Comparison of ENCODE assay signal across 29 cellular contexts in genomic region chr11:16966633-16967346, GRCh38. TPM values are rescaled to one million over a fixed set of nuclear protein-coding genes. Genes with fewer than 3 reads are reported as not detected.
DNase-seq lines count a peak whose midpoint lies in the region; ATAC-seq, FAIRE-seq and TF ChIP-seq lines count a peak whose summit lies in the region.
"Had no signal": no experiment of that assay in that cellular context is flagged by ENCODE, and none has a peak within 500 bp of the region (broad histone marks: within the 10 kb centered on the region; RNA-seq: fewer than 3 reads in every experiment).

No MANE protein-coding gene starts in this region.

- H3K9me3 Mint-ChIP-seq in Calu3 (ENCODE audit: low read depth, unreplicated experiment) (no peaks in the 10 kb centered on the region), progenitor cell of endocrine pancreas (ENCODE audit: low read depth) (no peaks in the 10 kb centered on the region)
- H3K9me3 Mint-ChIP-seq in activated CD4-positive, alpha-beta T cell treated with anti-CD3 and anti-CD28 coated beads for 36 hours (ENCODE audit: low read depth): no peaks in the 10 kb centered on the region
- H3K9me3 Mint-ChIP-seq: activated CD4-positive, alpha-beta T cell treated with anti-CD3 and anti-CD28 coated beads, Interleukin-2, amount 10 ng/mL, durations not matched to agents 24 days and 14 days; activated T-helper 1 cell treated with anti-CD3 and anti-CD28 coated beads, Interleukin-12 subunit alpha, Interleukin-12 subunit beta, Interleukin-2, Interleukin-4 antibody, amounts not matched to agents 30 ng/mL and 10 ng/mL and 1 ng/mL, durations not matched to agents 14 hours and 24 hours and 36 hours; natural killer cell had no signal

- POLR2A ChIA-PET in activated CD4-positive, alpha-beta T cell treated with anti-CD3 and anti-CD28 coated beads for 36 hours (lab: Charles Lee): no interaction called here

- H3K4me3 Mint-ChIP-seq in Calu3 (ENCODE audit: low read depth, unreplicated experiment) (peak overlapping the region; percentile 33), progenitor cell of endocrine pancreas (ENCODE audit: low read depth) (no peak overlapping the region)
- no peak overlapping the region for H3K4me3 Mint-ChIP-seq in activated CD4-positive, alpha-beta T cell treated with anti-CD3 and anti-CD28 coated beads for 36 hours
- H3K4me3 Mint-ChIP-seq: activated CD4-positive, alpha-beta T cell treated with anti-CD3 and anti-CD28 coated beads, Interleukin-2, amount 10 ng/mL, durations not matched to agents 24 days and 14 days; activated T-helper 1 cell treated with anti-CD3 and anti-CD28 coated beads, Interleukin-12 subunit alpha, Interleukin-12 subunit beta, Interleukin-2, Interleukin-4 antibody, amounts not matched to agents 30 ng/mL and 10 ng/mL and 1 ng/mL, durations not matched to agents 14 hours and 24 hours and 36 hours; natural killer cell had no signal

- peaks cover 72% of the 10 kb centered on the region for H3K4me1 Mint-ChIP-seq in Calu3 (ENCODE audit: low read depth, unreplicated experiment)
- peaks cover 29% of the 10 kb centered on the region for H3K4me1 Mint-ChIP-seq in progenitor cell of endocrine pancreas (ENCODE audit: low read depth)
- peaks cover 10% of the 10 kb centered on the region for H3K4me1 Mint-ChIP-seq in activated CD4-positive, alpha-beta T cell treated with anti-CD3 and anti-CD28 coated beads for 36 hours

- H3K27me3 Mint-ChIP-seq in Calu3 (ENCODE audit: unreplicated experiment) (no peaks in the 10 kb centered on the region), progenitor cell of endocrine pancreas (no peaks in the 10 kb centered on the region)
- no peaks in the 10 kb centered on the region for H3K27me3 Mint-ChIP-seq in activated CD4-positive, alpha-beta T cell treated with anti-CD3 and anti-CD28 coated beads for 36 hours
- H3K27me3 Mint-ChIP-seq: activated CD4-positive, alpha-beta T cell treated with anti-CD3 and anti-CD28 coated beads, Interleukin-2, amount 10 ng/mL, durations not matched to agents 24 days and 14 days had no signal

- no peak for TF ChIP-seq CTCF in Calu3 (IDR thresholded peaks at IDR 0.05; ENCODE audit: unreplicated experiment)
- no peak for TF ChIP-seq CTCF in progenitor cell of endocrine pancreas (IDR thresholded peaks at IDR 0.05; ENCODE audit: unreplicated experiment)

- intact Hi-C loops in Calu3 (cut with micrococcal nuclease; ENCODE audit: unreplicated experiment) (no loop called here), left colon (cut with DNase I, micrococcal nuclease) (no loop called here)
- intact Hi-C loops in activated CD4-positive, alpha-beta T cell treated with anti-CD3 and anti-CD28 coated beads for 36 hours (cut with DNase I, micrococcal nuclease): no loop called here

- H3K9me3 ChIP-seq in effector memory CD4-positive, alpha-beta T cell (ENCODE audit: control insufficient read depth, low read length): no peaks in the 10 kb centered on the region

- no TSS peak for BruUV-seq in Calu3 (replicated peaks; lab: Mats Ljungman, UMichigan)

- DNase-seq in Calu3 (no peak), RCC 7860 (ENCODE audit: low spot score) (peak; percentile 41), left colon (peak; percentile 68 to 78), progenitor cell of endocrine pancreas (ENCODE audit: low spot score, unreplicated experiment) (no peak), NCI-H1048 (lab: John Stamatoyannopoulos, UW) (no peak)
- no peak for DNase-seq in effector memory CD4-positive, alpha-beta T cell
- DNase-seq in activated CD4-positive, alpha-beta T cell treated with anti-CD3 and anti-CD28 coated beads, Interleukin-2, amount 50 U/mL, for 48 hours: no peak
- no peak for DNase-seq in activated CD4-positive, alpha-beta T cell treated with anti-CD3 and anti-CD28 coated beads for 36 hours
- DNase-seq: activated CD4-positive, alpha-beta T cell treated with anti-CD3 and anti-CD28 coated beads, Interleukin-2, amount 10 ng/mL, durations not matched to agents 24 days and 14 days; activated naive CD4-positive, alpha-beta T cell treated with anti-CD3 and anti-CD28 coated beads, Interleukin-2, amount 50 U/mL, for 16 hours; amniotic stem cell; effector CD8-positive, alpha-beta T cell; GDM1; Karpas-422; mesendoderm; natural killer cell; NCI-H1694; NCI-H524 treated with DMSO at 0.1 percent for 48 hours; NK-92 treated with Interleukin-12 subunit alpha and Interleukin-12 subunit beta, amount 100 ng/mL, for 24 hours; PC-9; SHP77 treated with DMSO at 0.1 percent for 48 hours; stimulated activated CD4-positive, alpha-beta T cell treated with anti-CD3 and anti-CD28 coated beads, Interleukin-1b, Interleukin-23, amount 100 ng/mL, for 48 hours; T-helper 9 cell; trophoblast cell; WERI-Rb-1 had no signal

- peak; percentile 89 for FAIRE-seq in RCC 7860 (lab: Jason Lieb, UNC)
- FAIRE-seq: GM19239 had no signal

- no peak overlapping the region for H3K4me3 ChIP-seq in effector memory CD4-positive, alpha-beta T cell (ENCODE audit: insufficient read depth, low read depth, low read length, poor library complexity, severe bottlenecking)
- H3K4me3 ChIP-seq: PC-9, smooth muscle cell had no signal

- peak; percentile 85 for ATAC-seq in left colon
- no peak for ATAC-seq in activated CD4-positive, alpha-beta T cell treated with anti-CD3 and anti-CD28 coated beads for 36 hours
- ATAC-seq: HCT116, natural killer cell had no signal

- H3K4me1 ChIP-seq in effector memory CD4-positive, alpha-beta T cell (ENCODE audit: control insufficient read depth, insufficient read depth, low read length, poor library complexity, severe bottlenecking): no peaks in the 10 kb centered on the region

- CTCF ChIA-PET in Calu3 (lab: Charles Lee): interaction anchor here (1.2 kb wide), 2 partner anchors 10 to 38 kb away, joined by 3 to 7 read pairs; no protein-coding TSS in a partner anchor
- CTCF ChIA-PET in activated CD4-positive, alpha-beta T cell treated with anti-CD3 and anti-CD28 coated beads for 36 hours (lab: Charles Lee): interaction anchor here (0.7 kb wide), 2 partner anchors 13 to 24 kb away, joined by 3 read pairs; no protein-coding TSS in a partner anchor

- H3K27me3 ChIP-seq in effector memory CD4-positive, alpha-beta T cell (replicated peaks; ENCODE audit: control insufficient read depth, insufficient read depth, low read length, poor library complexity, severe bottlenecking): no peaks in the 10 kb centered on the region

- H3K27ac Mint-ChIP-seq in Calu3 (ENCODE audit: unreplicated experiment) (peak overlapping the region; percentile 82), progenitor cell of endocrine pancreas (peak overlapping the region; percentile 47)
- no peak overlapping the region for H3K27ac Mint-ChIP-seq in activated CD4-positive, alpha-beta T cell treated with anti-CD3 and anti-CD28 coated beads for 36 hours
- H3K27ac Mint-ChIP-seq: activated CD4-positive, alpha-beta T cell treated with anti-CD3 and anti-CD28 coated beads, Interleukin-2, amount 10 ng/mL, durations not matched to agents 24 days and 14 days; activated T-helper 1 cell treated with anti-CD3 and anti-CD28 coated beads, Interleukin-12 subunit alpha, Interleukin-12 subunit beta, Interleukin-2, Interleukin-4 antibody, amounts not matched to agents 30 ng/mL and 10 ng/mL and 1 ng/mL, durations not matched to agents 14 hours and 24 hours and 36 hours; natural killer cell had no signal

- H3K36me3 Mint-ChIP-seq in Calu3 (ENCODE audit: insufficient read depth, unreplicated experiment): no peaks in the 10 kb centered on the region
- H3K36me3 Mint-ChIP-seq in progenitor cell of endocrine pancreas (ENCODE audit: insufficient read depth): peaks cover 4% of the 10 kb centered on the region
- H3K36me3 Mint-ChIP-seq in activated CD4-positive, alpha-beta T cell treated with anti-CD3 and anti-CD28 coated beads for 36 hours (ENCODE audit: low read depth): no peaks in the 10 kb centered on the region
- H3K36me3 Mint-ChIP-seq: natural killer cell had no signal

- H3K27ac ChIP-seq in effector memory CD4-positive, alpha-beta T cell (ENCODE audit: insufficient read depth, low read length, poor library complexity, severe bottlenecking): no peak overlapping the region
- H3K27ac ChIP-seq: PC-9 had no signal

- H3K36me3 ChIP-seq in effector memory CD4-positive, alpha-beta T cell (ENCODE audit: control insufficient read depth, insufficient read depth, low read length): no peaks in the 10 kb centered on the region

RNA-seq across cellular contexts. Expression of gene PLEKHA7, which starts 47.4 kb away (rescaled TPM):
- total RNA-seq in Calu3 (2022): 138 and 167 TPM in 2 replicates
- total RNA-seq in left colon: 100 to 1,000 TPM in 1 of 2 donors, 10 to 100 TPM in 1; 81.3 to 110 TPM
- 77.1 and 78.7 TPM in 2 replicates for total RNA-seq in progenitor cell of endocrine pancreas
- total RNA-seq in activated CD4-positive, alpha-beta T cell treated with anti-CD3 and anti-CD28 coated beads for 36 hours: 1 to 10 TPM; 6.4 to 8.4 TPM

Comparison
In these comparisons a context has a peak if more than half of its experiments do, and no peak if none do; other contexts are left out.
1. DNase-seq: peak in RCC 7860 (single experiment) and left colon (2 of 2); none in Calu3 (single experiment), progenitor cell of endocrine pancreas (single experiment), effector memory CD4-positive, alpha-beta T cell (0 of 3), NCI-H1048 (single experiment), activated CD4-positive, alpha-beta T cell treated with anti-CD3 and anti-CD28 coated beads, Interleukin-2, amount 50 U/mL, for 48 hours (0 of 2) and activated CD4-positive, alpha-beta T cell treated with anti-CD3 and anti-CD28 coated beads for 36 hours (single experiment).